ENCODE assay signal across 16 cellular contexts in the genomic region with DNA sequence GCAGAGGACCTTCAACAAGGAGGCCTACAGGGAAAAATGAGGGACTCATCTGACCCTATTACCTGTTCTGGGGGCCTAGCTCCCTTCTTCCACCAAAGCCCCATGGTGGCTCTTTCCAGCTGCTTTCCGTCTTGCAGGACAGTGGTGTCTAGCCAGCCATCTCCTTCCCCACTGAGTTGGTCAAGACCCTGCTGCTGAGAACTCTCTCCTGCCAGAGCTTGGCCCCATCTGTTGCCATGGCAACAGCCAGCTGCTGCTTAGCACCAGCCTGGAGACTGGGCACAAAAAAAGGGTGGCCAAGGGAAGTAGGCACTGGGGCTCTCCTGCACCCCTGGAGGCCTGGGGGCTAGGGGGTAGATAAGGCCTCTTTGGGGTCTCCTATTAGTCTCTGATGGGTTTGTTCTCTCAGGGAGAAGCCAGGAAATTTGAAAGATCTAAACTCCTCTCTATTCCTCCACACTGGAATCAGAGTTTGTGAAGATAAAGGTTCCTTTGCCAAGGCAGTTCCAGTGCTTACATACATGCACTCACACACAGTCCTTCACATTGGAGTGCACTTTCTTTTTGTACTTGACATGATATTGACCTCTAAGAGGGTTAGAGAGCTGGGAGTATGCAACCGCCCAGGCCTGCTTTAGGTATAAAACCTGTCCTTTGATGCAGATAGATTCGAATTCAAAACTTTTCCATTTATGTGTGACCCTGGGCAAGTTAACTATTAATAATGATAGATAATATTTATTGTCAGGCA. TPM values are rescaled to one million over a fixed set of nuclear protein-coding genes. Genes with fewer than 3 reads are reported as not detected.
A peak's percentile ranks its signal among the peaks of the same experiment; 100 is the strongest.
DNase-seq lines count a peak whose midpoint lies in the region; ATAC-seq and TF ChIP-seq lines count a peak whose summit lies in the region.
"Had no signal": no experiment of that assay in that cellular context is flagged by ENCODE, and none has a peak within 500 bp of the region (broad histone marks: within the 10 kb centered on the region; RNA-seq: fewer than 3 reads in every experiment).

No MANE protein-coding gene starts in this region.

- ATAC-seq in GM19463 (IDR thresholded peaks at IDR 0.05; ENCODE audit: unreplicated experiment) (peak; percentile 45), left lung (peak; percentile 93), GM21381 (IDR thresholded peaks at IDR 0.05; ENCODE audit: unreplicated experiment) (no peak), GM19328 (IDR thresholded peaks at IDR 0.05; ENCODE audit: unreplicated experiment) (no peak), HG03571 (IDR thresholded peaks at IDR 0.05; ENCODE audit: unreplicated experiment) (no peak)
- ATAC-seq: psoas muscle had no signal

- H3K36me3 ChIP-seq in BE2C: no peaks in the 10 kb centered on the region
- H3K36me3 ChIP-seq in left lung: no peaks in the 10 kb centered on the region
- H3K36me3 ChIP-seq in effector memory CD4-positive, alpha-beta T cell (ENCODE audit: control insufficient read depth, insufficient read depth, low read length): no peaks in the 10 kb centered on the region
- H3K36me3 ChIP-seq: adrenal gland, thoracic aorta had no signal

- no peaks in the 10 kb centered on the region for H3K27me3 ChIP-seq in BE2C
- peaks cover 6 to 92% of the 10 kb centered on the region in 2 donors for H3K27me3 ChIP-seq in left lung
- no peaks in the 10 kb centered on the region for H3K27me3 ChIP-seq in effector memory CD4-positive, alpha-beta T cell (replicated peaks; ENCODE audit: control insufficient read depth, insufficient read depth, low read length, poor library complexity, severe bottlenecking)
- H3K27me3 ChIP-seq: adrenal gland had no signal

- no peaks in the 10 kb centered on the region for H3K4me1 ChIP-seq in BE2C
- H3K4me1 ChIP-seq in left lung: peaks cover 0 to 4% of the 10 kb centered on the region in 2 donors
- no peaks in the 10 kb centered on the region for H3K4me1 ChIP-seq in effector memory CD4-positive, alpha-beta T cell (ENCODE audit: control insufficient read depth, insufficient read depth, low read length, poor library complexity, severe bottlenecking)
- H3K4me1 ChIP-seq: adrenal gland, psoas muscle had no signal

- intact Hi-C loops in left lung (cut with DNase I): loop anchor here in 1 of 2 donors (5.0 kb wide), 1 partner anchor 52 kb away; no protein-coding TSS in a partner anchor

- DNase-seq in BE2C: peak; percentile 59
- peak; percentile 56 for DNase-seq in NCI-H2227 treated with DMSO at 0.1 percent for 48 hours (lab: John Stamatoyannopoulos, UW)
- no peak for DNase-seq in left lung
- no peak for DNase-seq in effector memory CD4-positive, alpha-beta T cell
- DNase-seq: activated CD4-positive, alpha-beta T cell treated with anti-CD3 and anti-CD28 coated beads, Interleukin-2, amount 50 U/mL, for 4 hours; adrenal gland; erythroblast; KG1; NCI-H2081 treated with DMSO at 0.1 percent for 48 hours; psoas muscle; T-helper 9 cell had no signal

- no peaks in the 10 kb centered on the region for H3K9me3 ChIP-seq in BE2C
- H3K9me3 ChIP-seq in left lung: no peaks in the 10 kb centered on the region
- H3K9me3 ChIP-seq in effector memory CD4-positive, alpha-beta T cell (ENCODE audit: control insufficient read depth, low read length): no peaks in the 10 kb centered on the region
- H3K9me3 ChIP-seq: adrenal gland, psoas muscle, thoracic aorta had no signal

- no peak overlapping the region for H3K27ac ChIP-seq in left lung
- H3K27ac ChIP-seq in effector memory CD4-positive, alpha-beta T cell (ENCODE audit: insufficient read depth, low read length, poor library complexity, severe bottlenecking): no peak overlapping the region
- H3K27ac ChIP-seq: adrenal gland, psoas muscle, thoracic aorta had no signal

- no peak for TF ChIP-seq CTCF in BE2C (IDR thresholded peaks at IDR 0.05; ENCODE audit: low read depth, low read length)
- TF ChIP-seq CTCF in left lung (IDR thresholded peaks at IDR 0.05): no peak

- H3K4me3 ChIP-seq in BE2C (ENCODE audit: low read depth, low read length): no peak overlapping the region
- no peak overlapping the region for H3K4me3 ChIP-seq in left lung
- no peak overlapping the region for H3K4me3 ChIP-seq in effector memory CD4-positive, alpha-beta T cell (ENCODE audit: insufficient read depth, low read depth, low read length, poor library complexity, severe bottlenecking)
- H3K4me3 ChIP-seq: adrenal gland, psoas muscle, thoracic aorta had no signal

RNA-seq across cellular contexts. Expression of gene TSPAN33, which starts 15.8 kb away (rescaled TPM):
- polyA plus RNA-seq in BE2C (2012; ENCODE audit: insufficient read depth, insufficient read length, low read depth): 5.3 TPM
- total RNA-seq in left lung: 1 to 10 TPM; 2.3 to 4.5 TPM

RNA-seq across cellular contexts. Expression of gene SMO, which starts 28.1 kb away (rescaled TPM):
- polyA plus RNA-seq in BE2C (2012; ENCODE audit: insufficient read depth, insufficient read length, low read depth): 1.1 TPM
- 10 to 100 TPM in 1 of 2 donors, 1 to 10 TPM in 1; 5.1 to 14.7 TPM for total RNA-seq in left lung

Comparison
In these comparisons a context has a peak if more than half of its experiments do, and no peak if none do; other contexts are left out.
1. DNase-seq: peak in BE2C (single experiment) and NCI-H2227 treated with DMSO at 0.1 percent for 48 hours (single experiment); none in left lung (0 of 2) and effector memory CD4-positive, alpha-beta T cell (0 of 3).
2. ATAC-seq: peak in GM19463 (single experiment) and left lung (single experiment); none in GM21381 (single experiment), GM19328 (single experiment) and HG03571 (single experiment).